8 cellular contexts compared by ENCODE assay signal in the genomic region with DNA sequence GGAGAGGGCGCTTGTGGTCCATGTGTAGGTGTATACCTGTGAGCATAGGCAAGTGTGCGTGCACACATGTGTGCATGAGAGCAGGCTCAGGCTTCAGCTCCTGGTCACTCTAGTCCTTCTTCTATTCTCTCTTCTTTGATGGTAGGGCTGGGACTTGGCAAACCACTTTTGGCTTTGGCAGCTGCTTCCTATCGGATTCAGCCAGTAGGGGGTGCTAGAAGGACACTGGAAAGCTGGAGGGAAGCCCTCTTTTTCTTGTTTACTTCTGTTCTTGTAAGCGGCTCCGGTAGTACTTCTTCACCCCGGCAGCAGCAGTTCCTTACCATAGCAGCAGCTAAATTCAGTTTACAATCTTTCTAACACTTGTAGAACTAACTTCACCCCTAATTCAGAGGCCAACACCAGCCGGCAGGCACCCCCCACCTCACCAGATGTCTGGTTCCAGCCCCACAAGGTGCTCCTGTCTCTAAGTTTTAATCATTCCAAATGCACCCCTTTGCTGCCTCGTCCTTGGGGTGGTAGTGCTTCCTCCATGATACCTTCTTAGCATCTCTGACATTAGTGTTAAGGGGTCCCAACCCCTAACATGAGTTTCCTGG. TPM values are rescaled to one million over a fixed set of nuclear protein-coding genes. Genes with fewer than 3 reads are reported as not detected.
DNase-seq lines count a peak whose midpoint lies in the region; ATAC-seq, FAIRE-seq and TF ChIP-seq lines count a peak whose summit lies in the region.

No MANE protein-coding gene starts in this region.

- FAIRE-seq in GM12892 (lab: Jason Lieb, UNC) = no peak

- no peak overlapping the region for H3K27ac ChIP-seq in foreskin keratinocyte

- DNase-seq in BE2C (peak; percentile 82), H4 (ENCODE audit: low spot score) (peak; percentile 33), NOMO-1 treated with dmso at 0.1 percent for 144 hours (lab: John Stamatoyannopoulos, UW; ENCODE audit: unreplicated experiment) (peak; percentile 58), activated T-cell treated with anti-CD3 and anti-CD28 coated beads for 48 hours (ENCODE audit: low read depth) (peak; percentile 55), foreskin keratinocyte (peak in 1 of 2 donors; percentile 34), GM12892 (ENCODE audit: insufficient read length) (no peak)
- peak; percentile 80 for DNase-seq in stimulated activated CD4-positive, alpha-beta T cell treated with anti-CD3 and anti-CD28 coated beads, Interleukin-15, amount 100 ng/mL, for 24 hours

- H3K36me3 ChIP-seq in BE2C = no peaks in the 10 kb centered on the region

- no peaks in the 10 kb centered on the region for H3K27me3 ChIP-seq in BE2C
- H3K27me3 ChIP-seq in foreskin keratinocyte = no peaks in the 10 kb centered on the region

- no peak for TF ChIP-seq POLR2A in GM12892 (IDR thresholded peaks at IDR 0.05; ENCODE audit: low read depth, low read length)

- H3K4me1 ChIP-seq in BE2C = no peaks in the 10 kb centered on the region
- no peaks in the 10 kb centered on the region for H3K4me1 ChIP-seq in foreskin keratinocyte

- ATAC-seq in foreskin keratinocyte (peak; percentile 12), GM21390 (IDR thresholded peaks at IDR 0.05; ENCODE audit: unreplicated experiment) (no peak)

- no peak overlapping the region for H3K4me3 ChIP-seq in BE2C (ENCODE audit: low read depth, low read length)

- H3K9me3 ChIP-seq in BE2C = no peaks in the 10 kb centered on the region

- peak; percentile 96 for TF ChIP-seq CTCF in BE2C (IDR thresholded peaks at IDR 0.05; ENCODE audit: low read depth, low read length)
- TF ChIP-seq CTCF in foreskin keratinocyte (conservative IDR thresholded peaks at IDR 0.05) = peak; percentile 82

RNA-seq across cellular contexts. Expression of gene NENF, which starts 25.1 kb away (rescaled TPM):
- polyA plus RNA-seq in BE2C (2012; ENCODE audit: insufficient read depth, insufficient read length, low read depth) = 73.7 TPM
- 65.3 and 74.8 TPM in 2 replicates for total RNA-seq in H4 (2014; rRNA removed; shearing (Covaris generic))
- 80.7 and 82.8 TPM in 2 replicates for total RNA-seq in foreskin keratinocyte
- polyA plus RNA-seq in foreskin keratinocyte = 113 and 114 TPM in 2 replicates
- polyA plus RNA-seq in GM12892 (2012; ENCODE audit: missing spikeins) = 67.1 TPM

RNA-seq across cellular contexts. Expression of gene PACC1, which starts 43.2 kb away (rescaled TPM):
- 33.4 TPM for polyA plus RNA-seq in BE2C (2012; ENCODE audit: insufficient read depth, insufficient read length, low read depth)
- total RNA-seq in H4 (2014; rRNA removed; shearing (Covaris generic)) = 14.8 and 15.9 TPM in 2 replicates
- 15.0 and 17.7 TPM in 2 replicates for total RNA-seq in foreskin keratinocyte
- 10.4 and 12.9 TPM in 2 replicates for polyA plus RNA-seq in foreskin keratinocyte
- polyA plus RNA-seq in GM12892 (2012; ENCODE audit: missing spikeins) = 11.2 TPM
